ENCODE assay signal across 8 cellular contexts in the genomic region with DNA sequence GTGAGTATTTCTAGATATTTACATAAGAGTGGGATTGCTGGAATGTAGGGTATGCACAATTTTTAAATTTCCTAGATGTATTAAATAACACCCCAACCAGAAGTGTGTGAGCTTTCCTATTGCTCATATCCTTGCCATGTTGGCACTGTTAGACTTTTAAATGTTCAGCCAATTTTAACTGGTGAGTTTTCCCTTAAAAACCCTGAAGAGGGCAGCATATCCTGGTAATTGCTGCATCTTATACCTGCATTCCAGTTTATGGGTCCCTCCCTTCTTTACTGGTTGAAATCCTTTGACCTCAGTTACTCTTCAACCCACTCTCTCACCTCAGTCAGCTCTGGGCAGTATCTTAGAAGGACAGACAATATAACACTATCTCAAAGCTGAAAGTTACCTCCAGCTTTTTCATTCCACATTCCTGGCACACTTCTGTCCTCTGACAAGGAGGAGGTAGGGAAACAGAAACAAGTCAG.
A peak's percentile ranks its signal among the peaks of the same experiment; 100 is the strongest.
DNase-seq lines count a peak whose midpoint lies in the region; ATAC-seq and TF ChIP-seq lines count a peak whose summit lies in the region.

No MANE protein-coding gene starts in this region.

- H2AFZ ChIP-seq in HCT116 (ENCODE audit: low read depth, low read length, poor library complexity, severe bottlenecking): peak overlapping the region; percentile 66

- H3K36me3 ChIP-seq in HCT116 (ENCODE audit: control insufficient read depth in 1 of 2, insufficient read depth in 2 of 2, low read length in 2 of 2): no peaks in the 10 kb centered on the region
- H3K36me3 ChIP-seq in upper lobe of right lung: no peaks in the 10 kb centered on the region

- H3K4me2 ChIP-seq in HCT116 (ENCODE audit: low read length): no peak overlapping the region

- no peak for TF ChIP-seq POLR2A in HCT116 (IDR thresholded peaks at IDR 0.05; ENCODE audit: borderline replicate concordance, extremely low read depth, insufficient read depth, insufficient read length)

- H3K9me3 ChIP-seq in HCT116 (ENCODE audit: control insufficient read depth in 1 of 2, insufficient read depth in 1 of 2, low read depth in 1 of 2, low read length in 2 of 2): no peaks in the 10 kb centered on the region
- no peaks in the 10 kb centered on the region for H3K9me3 ChIP-seq in upper lobe of right lung

- ATAC-seq in HCT116 (peak; percentile 88), upper lobe of right lung (peak; percentile 88), GM19351 (IDR thresholded peaks at IDR 0.05; ENCODE audit: unreplicated experiment) (no peak)

- H3K79me2 ChIP-seq in HCT116 (ENCODE audit: insufficient read depth, low read length): no peaks in the 10 kb centered on the region

- H4K20me1 ChIP-seq in HCT116 (ENCODE audit: insufficient read depth): no peaks in the 10 kb centered on the region

- TF ChIP-seq CTCF in AG10803 (conservative IDR thresholded peaks at IDR 0.05; ENCODE audit: low read length) (peak; percentile 75), HCT116 (IDR thresholded peaks at IDR 0.05 in 2 of 3, conservative IDR thresholded peaks at IDR 0.05 in 1 of 3; ENCODE audit: borderline replicate concordance in 1 of 3, insufficient read depth in 1 of 3, low read depth in 2 of 3, low read length in 2 of 3) (peak; percentile 48 to 69 (median 53); a peak in 5 of 6 replicates), upper lobe of right lung (IDR thresholded peaks at IDR 0.05) (peak; percentile 45)

- 0 out of 2 replicates have a peak, but pooled peaks cover 2% of the 10 kb centered on the region for H3K9me2 ChIP-seq in HCT116 (ENCODE audit: insufficient read depth)

- RAD21 ChIA-PET in HCT116 (lab: Charles Lee; ENCODE audit: low non-redundant PET in 1 of 2, low total read pairs in 2 of 2, uncharacterized antibody in 2 of 2, unreplicated experiment in 2 of 2): interaction anchor here in 1 of 2 experiments (0.7 kb wide), 1 partner anchor 89 kb away, joined by 4 read pairs; no protein-coding TSS in a partner anchor

- H3K9ac ChIP-seq in HCT116 (ENCODE audit: low read length): no peak overlapping the region

- no peak overlapping the region for H3K4me3 ChIP-seq in AG10803 (ENCODE audit: low read length)
- no peak overlapping the region for H3K4me3 ChIP-seq in HCT116 (replicated peaks in 1 of 2; ENCODE audit: low read depth in 1 of 2, low read length in 2 of 2)
- no peak overlapping the region for H3K4me3 ChIP-seq in upper lobe of right lung

- POLR2A ChIA-PET in HCT116 (lab: Charles Lee): no interaction called here

- DNase-seq in AG10803 (ENCODE audit: low read depth) (peak; percentile 98), HCT116 (ENCODE audit: low read depth, low spot score) (peak; percentile 45), SW480 (ENCODE audit: low spot score) (peak; percentile 53), iPS-NIHi7 (ENCODE audit: extremely low spot score) (peak; percentile 63), upper lobe of right lung (no peak), NCI-H187 (lab: John Stamatoyannopoulos, UW) (no peak)
- DNase-seq in activated T-cell treated with anti-CD3 and anti-CD28 coated beads, Interleukin-2, amount 50 U/mL, for 1 hour: no peak

- H3K4me1 ChIP-seq in HCT116 (ENCODE audit: control insufficient read depth in 1 of 2, insufficient read depth in 2 of 2, low read length in 2 of 2) (peaks cover 6 to 26% of the 10 kb centered on the region in 2 experiments; a peak in 3 of 4 replicates), upper lobe of right lung (peaks cover 6% of the 10 kb centered on the region)

- no peaks in the 10 kb centered on the region for H3K27me3 ChIP-seq in HCT116 (ENCODE audit: insufficient read depth, low read length)
- no peaks in the 10 kb centered on the region for H3K27me3 ChIP-seq in upper lobe of right lung

- intact Hi-C loops in HCT116 (cut with micrococcal nuclease): loop anchor here (2.0 to 5.0 kb wide), 2 partner anchors 317 to 767 kb away; no protein-coding TSS in a partner anchor
- intact Hi-C loops in upper lobe of right lung (cut with DNase I): no loop called here

- CTCF ChIA-PET in HCT116 (lab: Charles Lee): interaction anchor here (0.7 to 1.6 kb wide), 7 partner anchors 12 to 767 kb away, joined by 3 to 7 read pairs (median 4); no protein-coding TSS in a partner anchor

- BruUV-seq in HCT116 (replicated peaks; lab: Mats Ljungman, UMichigan): no TSS peak

- no peak overlapping the region for H3K27ac ChIP-seq in HCT116 (ENCODE audit: low read depth, low read length)
- H3K27ac ChIP-seq in upper lobe of right lung: no peak overlapping the region

- peak; percentile 78 for TF ChIP-seq RAD21 in HCT116 (IDR thresholded peaks at IDR 0.05; ENCODE audit: low read depth)

TF ChIP-seq in HCT116, 20 proteins besides CTCF, POLR2A, EP300 and RAD21:
- TF ChIP-seq SP1 (IDR thresholded peaks at IDR 0.05; ENCODE audit: low read depth) (no peak), EZH2phosphoT487 (IDR thresholded peaks at IDR 0.05; ENCODE audit: borderline replicate concordance) (no peak), SIN3A (IDR thresholded peaks at IDR 0.05; ENCODE audit: low read depth) (no peak), TCF7L2 (IDR thresholded peaks at IDR 0.05; ENCODE audit: borderline replicate concordance, extremely low read depth, insufficient read depth, insufficient read length) (no peak), ZNF274 (IDR thresholded peaks at IDR 0.05; ENCODE audit: low read depth, low read length) (no peak), CBX3 (IDR thresholded peaks at IDR 0.05; ENCODE audit: low read depth) (no peak), EZH2 (IDR thresholded peaks at IDR 0.05) (no peak), SRF (IDR thresholded peaks at IDR 0.05; ENCODE audit: low read depth) (no peak), FOSL1 (IDR thresholded peaks at IDR 0.05; ENCODE audit: low read depth) (no peak)
- TF ChIP-seq, protein P1, sequence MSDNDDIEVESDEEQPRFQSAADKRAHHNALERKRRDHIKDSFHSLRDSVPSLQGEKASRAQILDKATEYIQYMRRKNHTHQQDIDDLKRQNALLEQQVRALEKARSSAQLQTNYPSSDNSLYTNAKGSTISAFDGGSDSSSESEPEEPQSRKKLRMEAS (IDR thresholded peaks at IDR 0.05): no peak

Comparison
In these comparisons a context has a peak if more than half of its experiments do, and no peak if none do; other contexts are left out.
1. DNase-seq: peak in AG10803 (single experiment), HCT116 (single experiment), SW480 (single experiment) and iPS-NIHi7 (single experiment); none in upper lobe of right lung (single experiment), activated T-cell treated with anti-CD3 and anti-CD28 coated beads, Interleukin-2, amount 50 U/mL, for 1 hour (single experiment) and NCI-H187 (0 of 2).
2. Peak in every context shown above with its lines, with median percentiles within 50 percentile points of each other: CTCF ChIP-seq.